Comparison of ENCODE assay signal across 8 cellular contexts in the genomic region with DNA sequence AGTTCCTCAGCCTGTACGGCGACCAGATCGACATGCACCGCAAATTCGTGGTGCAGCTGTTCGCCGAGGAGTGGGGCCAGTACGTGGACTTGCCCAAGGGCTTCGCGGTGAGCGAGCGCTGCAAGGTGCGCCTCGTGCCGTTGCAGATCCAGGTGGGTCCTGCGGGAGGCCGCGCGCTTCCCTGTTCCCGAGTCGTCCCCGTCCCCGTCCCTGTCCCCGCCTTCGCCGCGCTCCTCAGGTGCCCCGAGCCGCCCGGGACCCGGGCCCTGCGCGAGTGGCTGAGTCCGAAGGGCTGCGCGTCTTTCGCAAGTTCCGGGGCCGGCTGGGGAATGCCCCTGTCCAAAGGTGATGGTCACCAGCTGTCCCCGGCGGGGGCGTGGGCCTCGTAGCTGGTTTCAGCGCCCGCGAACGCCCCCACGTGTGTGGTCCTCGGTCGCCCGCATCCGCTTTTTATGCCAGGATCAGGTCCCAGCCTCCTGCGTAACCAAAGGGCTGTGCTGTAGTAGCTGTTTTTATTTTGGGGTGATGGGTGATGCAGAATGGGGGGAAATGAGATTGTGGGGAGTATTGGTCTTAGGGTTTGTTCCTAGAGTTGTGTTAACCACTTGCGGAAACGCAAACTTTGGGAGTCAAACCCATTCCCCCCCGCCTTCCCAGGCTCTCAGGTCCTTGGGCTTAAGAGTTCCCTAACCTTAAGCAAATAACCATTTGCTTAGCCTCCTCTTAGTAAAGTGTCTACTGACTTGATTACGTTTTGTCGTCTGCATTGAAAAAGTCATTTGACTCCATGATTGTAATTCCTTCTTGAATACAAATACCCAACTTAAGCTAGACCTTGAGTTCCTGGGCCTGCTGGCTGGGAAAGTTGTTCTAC. TPM values are rescaled to one million over a fixed set of nuclear protein-coding genes. Genes with fewer than 3 reads are reported as not detected.
DNase-seq lines count a peak whose midpoint lies in the region; ATAC-seq and FAIRE-seq lines count a peak whose summit lies in the region.

No MANE protein-coding gene starts in this region.

- H3K27ac ChIP-seq in thymus (ENCODE audit: low read depth) = peak overlapping the region; percentile 79

- H3K9me3 Mint-ChIP-seq in activated T-helper 17 cell treated with anti-CD3 and anti-CD28 coated beads, Interleukin-2, amount 50 U/mL, for 72 hours = no peaks in the 10 kb centered on the region

- peak; percentile 44 for ATAC-seq in GM18873 (IDR thresholded peaks at IDR 0.05; ENCODE audit: low FRiP score, unreplicated experiment)
- ATAC-seq in HG03097 (IDR thresholded peaks at IDR 0.05; ENCODE audit: low FRiP score, unreplicated experiment) = peak; percentile 43
- ATAC-seq in activated T-helper 17 cell treated with anti-CD3 and anti-CD28 coated beads, Interleukin-2, amount 50 U/mL, for 72 hours (replicated peaks) = peak; percentile 43

- peak overlapping the region; percentile 38 for H2AFZ ChIP-seq in neuron (ENCODE audit: low read depth, low read length)

- no peak for FAIRE-seq in frontal cortex (lab: Jason Lieb, UNC)

- DNase-seq in AML-193 (lab: John Stamatoyannopoulos, UW) (peak; percentile 40 to 54), NOMO-1 treated with dmso at 0.1 percent for 144 hours (lab: John Stamatoyannopoulos, UW; ENCODE audit: unreplicated experiment) (peak; percentile 5), frontal cortex (ENCODE audit: low spot score in 2 of 2) (peak; percentile 32 to 39)

- peaks cover 10% of the 10 kb centered on the region for H3K4me1 Mint-ChIP-seq in activated T-helper 17 cell treated with anti-CD3 and anti-CD28 coated beads, Interleukin-2, amount 50 U/mL, for 72 hours

- peaks cover 8% of the 10 kb centered on the region for H3K27me3 Mint-ChIP-seq in activated T-helper 17 cell treated with anti-CD3 and anti-CD28 coated beads, Interleukin-2, amount 50 U/mL, for 72 hours

- H3K4me3 ChIP-seq in neuron (ENCODE audit: low read length) (peak overlapping the region; percentile 62), thymus (ENCODE audit: low read length) (peak overlapping the region; percentile 62)

- 2% methylated on average over 58 of the region's 58 CpGs for WGBS in thymus

- H3K4me1 ChIP-seq in neuron (ENCODE audit: insufficient read depth, low read length) (peaks cover 3% of the 10 kb centered on the region), thymus (ENCODE audit: control insufficient read depth, insufficient read depth, low read length) (no peaks in the 10 kb centered on the region)

- H3K9me3 ChIP-seq in neuron (ENCODE audit: low read length) (no peaks in the 10 kb centered on the region), thymus (ENCODE audit: control insufficient read depth) (no peaks in the 10 kb centered on the region)

- H3K36me3 ChIP-seq in neuron (ENCODE audit: insufficient read depth, low read length) (no peaks in the 10 kb centered on the region), thymus (ENCODE audit: control insufficient read depth, insufficient read depth) (no peaks in the 10 kb centered on the region)

- peak overlapping the region; percentile 73 for H3K27ac Mint-ChIP-seq in activated T-helper 17 cell treated with anti-CD3 and anti-CD28 coated beads, Interleukin-2, amount 50 U/mL, for 72 hours

- H3K27me3 ChIP-seq in neuron (ENCODE audit: insufficient read depth, low read length) (peaks cover 3% of the 10 kb centered on the region), thymus (ENCODE audit: control insufficient read depth, insufficient read depth) (no peaks in the 10 kb centered on the region)

- no peaks in the 10 kb centered on the region for H3K36me3 Mint-ChIP-seq in activated T-helper 17 cell treated with anti-CD3 and anti-CD28 coated beads, Interleukin-2, amount 50 U/mL, for 72 hours (ENCODE audit: low read depth)

- H3K4me3 Mint-ChIP-seq in activated T-helper 17 cell treated with anti-CD3 and anti-CD28 coated beads, Interleukin-2, amount 50 U/mL, for 72 hours = peak overlapping the region; percentile 87

RNA-seq across cellular contexts. Expression of a gene that starts 0.6 kb away (rescaled TPM):
- total RNA-seq in activated T-helper 17 cell treated with anti-CD3 and anti-CD28 coated beads, Interleukin-2, amount 50 U/mL, for 72 hours = 10 to 100 TPM; 14.4 to 24.1 TPM
- total RNA-seq in frontal cortex = 31.0 TPM
- 29.0 TPM for polyA plus RNA-seq in thymus

Comparison
In these comparisons a context has a peak if more than half of its experiments do, and no peak if none do; other contexts are left out.
1. Peak in every context shown above with its lines: DNase-seq, ATAC-seq, H3K4me3 ChIP-seq and H3K27ac ChIP-seq.